Comparison of ENCODE assay signal across 18 cellular contexts in the genomic region with DNA sequence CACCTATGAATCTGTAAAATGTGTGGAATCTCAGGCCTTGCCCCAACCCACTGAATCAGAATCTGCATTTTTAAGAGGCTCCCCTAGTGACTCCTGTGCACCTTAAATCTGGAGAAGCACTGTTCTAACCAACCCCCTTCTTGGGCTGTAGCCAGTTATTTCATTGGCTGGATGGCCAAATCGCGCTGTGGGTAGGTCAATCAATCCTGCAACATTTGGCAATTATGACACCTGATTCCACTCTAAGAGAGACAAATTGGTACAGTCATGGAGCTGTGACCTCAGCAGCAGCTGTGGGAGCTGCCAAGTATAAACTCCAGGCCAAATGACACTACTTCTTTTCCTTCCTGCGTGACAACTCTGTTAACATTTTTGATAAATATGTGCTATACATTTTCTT.
DNase-seq lines count a peak whose midpoint lies in the region; ATAC-seq and TF ChIP-seq lines count a peak whose summit lies in the region.
"Had no signal": no experiment of that assay in that cellular context is flagged by ENCODE, and none has a peak within 500 bp of the region (broad histone marks: within the 10 kb centered on the region; RNA-seq: fewer than 3 reads in every experiment).

No MANE protein-coding gene starts in this region.

- no peak overlapping the region for H4K8ac ChIP-seq in H9 (replicated peaks; ENCODE audit: insufficient read length, low read depth, low read length)

- peak overlapping the region; percentile 20 to 58 for H3K27ac Mint-ChIP-seq in natural killer cell
- no peak overlapping the region; a peak in 1 of 7 replicates for H3K27ac Mint-ChIP-seq in H9
- H3K27ac Mint-ChIP-seq: endodermal cell, T-cell had no signal

- no peak overlapping the region for H2BK12ac ChIP-seq in H9 (ENCODE audit: insufficient read length, low read depth, low read length)

- no peaks in the 10 kb centered on the region for H3K79me1 ChIP-seq in H9 (ENCODE audit: insufficient read depth, low read depth, low read length, poor library complexity, severe bottlenecking)

- no peaks in the 10 kb centered on the region for H3K23me2 ChIP-seq in H9 (ENCODE audit: insufficient read length, low read depth, low read length, poor library complexity, severe bottlenecking)

- H3K9me3 Mint-ChIP-seq in natural killer cell (no peaks in the 10 kb centered on the region), H9 (no peaks in the 10 kb centered on the region)
- H3K9me3 Mint-ChIP-seq: endodermal cell, T-cell had no signal

- no peak overlapping the region for H2BK5ac ChIP-seq in H9 (ENCODE audit: insufficient read length, low read length)

- TF ChIP-seq CTCF in natural killer cell (IDR thresholded peaks at IDR 0.05) (no peak), H9 (conservative IDR thresholded peaks at IDR 0.05) (no peak), sigmoid colon (IDR thresholded peaks at IDR 0.05) (no peak)

- DNase-seq in NCI-H1092 treated with DMSO at 0.1 percent for 48 hours (lab: John Stamatoyannopoulos, UW) (peak; percentile 47), NCI-H1092 (lab: John Stamatoyannopoulos, UW) (no peak), NCI-H1694 (lab: John Stamatoyannopoulos, UW) (peak; percentile 45), astrocyte of the hippocampus (ENCODE audit: low read depth, low spot score) (peak; percentile 44), natural killer cell (no peak), H9 (no peak), sigmoid colon (no peak), NCI-H82 treated with DMSO at 0.1 percent for 48 hours (lab: John Stamatoyannopoulos, UW; ENCODE audit: unreplicated experiment) (no peak)
- DNase-seq: aorta; endodermal cell; kidney glomerular epithelial cell; stimulated activated CD4-positive, alpha-beta T cell treated with anti-CD3 and anti-CD28 coated beads, Interleukin-15, amount 100 ng/mL, for 24 hours; stimulated activated naive CD4-positive, alpha-beta T cell; T-cell had no signal

- no peak overlapping the region for H3K14ac ChIP-seq in H9 (ENCODE audit: insufficient read depth, low read length)

- no peak overlapping the region for H2AFZ ChIP-seq in H9 (ENCODE audit: low read length)
- H2AFZ ChIP-seq: hepatocyte had no signal

- H3K79me2 ChIP-seq in H9 (ENCODE audit: insufficient read depth, low read length): no peaks in the 10 kb centered on the region
- H3K79me2 ChIP-seq: hepatocyte had no signal

- H3K4me1 Mint-ChIP-seq in natural killer cell (peaks cover 28 to 36% of the 10 kb centered on the region in 2 donors), H9 (peaks cover 8% of the 10 kb centered on the region in 2 experiments; a peak in 3 of 4 replicates)
- H3K4me1 Mint-ChIP-seq: T-cell had no signal

- H4K20me1 ChIP-seq in H9 (ENCODE audit: control insufficient read depth, insufficient read depth, insufficient read length): no peaks in the 10 kb centered on the region

- no peak overlapping the region for H4K91ac ChIP-seq in H9 (ENCODE audit: insufficient read length, low read depth, low read length)

- H3K4ac ChIP-seq in H9 (ENCODE audit: low read depth, low read length): no peak overlapping the region

- H3K36me3 Mint-ChIP-seq in natural killer cell: no peaks in the 10 kb centered on the region
- H3K36me3 Mint-ChIP-seq in H9 (ENCODE audit: insufficient read depth in 1 of 3, low read depth in 3 of 3): no peaks in the 10 kb centered on the region
- H3K36me3 Mint-ChIP-seq: T-cell had no signal

- H3K4me3 Mint-ChIP-seq in natural killer cell (no peak overlapping the region), H9 (no peak overlapping the region)
- H3K4me3 Mint-ChIP-seq: CD14-positive monocyte, endodermal cell, T-cell had no signal

- no peaks in the 10 kb centered on the region for H3K4me1 ChIP-seq in H9 (ENCODE audit: insufficient read depth, low read length)
- peaks cover 0 to 7% (median 2%) of the 10 kb centered on the region in 4 donors for H3K4me1 ChIP-seq in sigmoid colon
- H3K4me1 ChIP-seq: tibial artery had no signal

- no peak for TF ChIP-seq POLR2A in sigmoid colon (IDR thresholded peaks at IDR 0.05)

- H3K18ac ChIP-seq in H9 (ENCODE audit: insufficient read length, low read depth, low read length): no peak overlapping the region

- WGBS in H9 (ENCODE audit: extremely low coverage, insufficient read length, low lambda C conversion rate): no CpG with 5 or more reads among the region's 3 CpGs
- WGBS in sigmoid colon, 2 donors: 72% methylated on average over 3 of the region's 3 CpGs

- no peaks in the 10 kb centered on the region for H3K9me3 ChIP-seq in H9 (ENCODE audit: control insufficient read depth, low read depth, low read length)
- H3K9me3 ChIP-seq in sigmoid colon: no peaks in the 10 kb centered on the region
- H3K9me3 ChIP-seq: tibial artery had no signal

- no peak overlapping the region for H3T11ph ChIP-seq in H9 (ENCODE audit: low read length)

- no peak overlapping the region for H2BK15ac ChIP-seq in H9 (ENCODE audit: low read depth, low read length)

- no peak overlapping the region for H4K5ac ChIP-seq in H9 (ENCODE audit: insufficient read length, low read depth, low read length)

- H3K36me3 ChIP-seq in sigmoid colon: no peaks in the 10 kb centered on the region
- H3K36me3 ChIP-seq: tibial artery had no signal

- ATAC-seq in natural killer cell: no peak
- ATAC-seq: T-cell had no signal

- no peak overlapping the region for H3K9ac ChIP-seq in H9 (ENCODE audit: extremely low read depth, insufficient read length, low read length)

- H3K27me3 Mint-ChIP-seq in natural killer cell (ENCODE audit: low read depth in 2 of 2) (peaks cover 7 to 10% of the 10 kb centered on the region in 2 donors), H9 (ENCODE audit: low read depth) (peaks cover 4% of the 10 kb centered on the region)

- no peak overlapping the region for H3K4me3 ChIP-seq in sigmoid colon
- H3K4me3 ChIP-seq: hepatocyte, tibial artery had no signal

- no peak overlapping the region for H3K4me2 ChIP-seq in H9 (ENCODE audit: insufficient read depth, insufficient read length, low read length)
- H3K4me2 ChIP-seq: hepatocyte had no signal

- no peak overlapping the region for H2BK120ac ChIP-seq in H9 (ENCODE audit: low read depth, low read length, poor library complexity, severe bottlenecking)

- no peak overlapping the region for H3K23ac ChIP-seq in H9 (ENCODE audit: insufficient read length, low read depth, low read length)

- H3K27ac ChIP-seq in H9 (ENCODE audit: insufficient read length, low read depth, low read length) (no peak overlapping the region), sigmoid colon (no peak overlapping the region)
- H3K27ac ChIP-seq: hepatocyte, tibial artery, VCaP had no signal

- H2AK5ac ChIP-seq in H9 (ENCODE audit: insufficient read length, low read length): no peak overlapping the region

- H3K27me3 ChIP-seq in H9 (ENCODE audit: insufficient read depth, low read length) (no peaks in the 10 kb centered on the region), sigmoid colon (no peaks in the 10 kb centered on the region)
- H3K27me3 ChIP-seq: hepatocyte had no signal

- intact Hi-C loops in natural killer cell (cut with micrococcal nuclease): no loop called here
- intact Hi-C loops in sigmoid colon (cut with DNase I): no loop called here

- TF ChIP-seq EP300 in sigmoid colon (IDR thresholded peaks at IDR 0.05): no peak

- no peak overlapping the region for H2BK20ac ChIP-seq in H9 (ENCODE audit: low read depth, low read length, poor library complexity, severe bottlenecking)

- no peak overlapping the region for H3K56ac ChIP-seq in H9 (ENCODE audit: insufficient read length, low read depth, low read length)

Comparison
In these comparisons a context has a peak if more than half of its experiments do, and no peak if none do; other contexts are left out.
1. DNase-seq: peak in NCI-H1092 treated with DMSO at 0.1 percent for 48 hours (single experiment), NCI-H1694 (single experiment) and astrocyte of the hippocampus (single experiment); none in NCI-H1092 (single experiment), natural killer cell (single experiment), H9 (single experiment), sigmoid colon (single experiment) and NCI-H82 treated with DMSO at 0.1 percent for 48 hours (single experiment).
2. H3K27ac Mint-ChIP-seq: peak in natural killer cell (2 of 2); none in H9 (0 of 3).